In genomic region chr13:40064723-40065122, GRCh38 we compare ENCODE assay signal across 15 cellular contexts.
A peak's percentile ranks its signal among the peaks of the same experiment; 100 is the strongest.
DNase-seq lines count a peak whose midpoint lies in the region; ATAC-seq, FAIRE-seq and TF ChIP-seq lines count a peak whose summit lies in the region.
"Had no signal": no experiment of that assay in that cellular context is flagged by ENCODE, and none has a peak within 500 bp of the region (broad histone marks: within the 10 kb centered on the region; RNA-seq: fewer than 3 reads in every experiment).

No MANE protein-coding gene starts in this region.

- no peak overlapping the region for H3K27ac Mint-ChIP-seq in Caco-2 (ENCODE audit: unreplicated experiment)
- H3K27ac Mint-ChIP-seq: activated naive CD4-positive, alpha-beta T cell treated with anti-CD3 and anti-CD28 coated beads, Interleukin-2, amount 50 U/mL, for 24 hours had no signal

- peak; percentile 28 for ATAC-seq in omental fat pad (ENCODE audit: low FRiP score)
- no peak for ATAC-seq in HG03457 (IDR thresholded peaks at IDR 0.05; ENCODE audit: unreplicated experiment)

- no peak for TF ChIP-seq CTCF in Caco-2 (IDR thresholded peaks at IDR 0.05; ENCODE audit: insufficient read depth in 1 of 2, low read depth in 1 of 2, low read length in 1 of 2, severe bottlenecking in 1 of 2, unreplicated experiment in 1 of 2)
- no peak for TF ChIP-seq CTCF in bronchial epithelial cell (IDR thresholded peaks at IDR 0.05; ENCODE audit: insufficient read depth, low read length, severe bottlenecking)
- no peak for TF ChIP-seq CTCF in omental fat pad (IDR thresholded peaks at IDR 0.05)
- no peak for TF ChIP-seq CTCF in thyroid gland (IDR thresholded peaks at IDR 0.05)

- intact Hi-C loops in Caco-2 (cut with micrococcal nuclease; ENCODE audit: unreplicated experiment), result loop anchor here (5.0 to 10.0 kb wide), 3 partner anchors 122 to 520 kb away; no protein-coding TSS in a partner anchor
- intact Hi-C loops in thyroid gland (cut with DNase I), result loop anchor here (5.0 kb wide), 1 partner anchor 618 kb away; no protein-coding TSS in a partner anchor

- H3K27me3 ChIP-seq in Caco-2 (replicated peaks; ENCODE audit: control insufficient read depth, insufficient read depth, low read length) (no peaks in the 10 kb centered on the region), bronchial epithelial cell (ENCODE audit: control insufficient read depth, insufficient read depth, low read length) (no peaks in the 10 kb centered on the region), thyroid gland (no peaks in the 10 kb centered on the region)

- H3K9me3 Mint-ChIP-seq in Caco-2 (ENCODE audit: unreplicated experiment), result no peaks in the 10 kb centered on the region
- H3K9me3 Mint-ChIP-seq: activated naive CD4-positive, alpha-beta T cell treated with anti-CD3 and anti-CD28 coated beads, Interleukin-2, amount 50 U/mL, for 24 hours; nephron had no signal

- WGBS in thyroid gland, 2 donors, result 82 to 91% methylated on average over 3 of the region's 3 CpGs

- no peaks in the 10 kb centered on the region for H3K27me3 Mint-ChIP-seq in Caco-2 (ENCODE audit: insufficient read depth, unreplicated experiment)
- H3K27me3 Mint-ChIP-seq: activated naive CD4-positive, alpha-beta T cell treated with anti-CD3 and anti-CD28 coated beads, Interleukin-2, amount 50 U/mL, for 24 hours had no signal

- peaks cover 22% of the 10 kb centered on the region for H3K4me1 Mint-ChIP-seq in Caco-2 (ENCODE audit: low read depth, unreplicated experiment)

- H3K9me3 ChIP-seq in Caco-2 (no peaks in the 10 kb centered on the region), thyroid gland (no peaks in the 10 kb centered on the region)

- H3K36me3 ChIP-seq in Caco-2 (ENCODE audit: control insufficient read depth, insufficient read depth, low read length), result no peaks in the 10 kb centered on the region
- no peaks in the 10 kb centered on the region for H3K36me3 ChIP-seq in bronchial epithelial cell (ENCODE audit: control insufficient read depth, insufficient read depth, low read length)
- H3K36me3 ChIP-seq in thyroid gland, result no peaks in the 10 kb centered on the region

- TF ChIP-seq POLR2A in thyroid gland (IDR thresholded peaks at IDR 0.05), result no peak

- CTCF ChIA-PET in Caco-2 (lab: Charles Lee), result interaction anchor here (1.9 kb wide), 1 partner anchor 618 kb away, joined by 5 read pairs; no protein-coding TSS in a partner anchor

- peak overlapping the region; percentile 59 for H3K4me3 Mint-ChIP-seq in Caco-2 (ENCODE audit: unreplicated experiment)
- H3K4me3 Mint-ChIP-seq: activated naive CD4-positive, alpha-beta T cell treated with anti-CD3 and anti-CD28 coated beads, Interleukin-2, amount 50 U/mL, for 24 hours; nephron had no signal

- H3K36me3 Mint-ChIP-seq in Caco-2 (ENCODE audit: insufficient read depth, unreplicated experiment), result no peaks in the 10 kb centered on the region

- FAIRE-seq in bronchial epithelial cell (lab: Jason Lieb, UNC), result no peak
- FAIRE-seq: islet of Langerhans had no signal

- H3K27ac ChIP-seq in thyroid gland, result no peak overlapping the region
- H3K27ac ChIP-seq: KMS-11 had no signal

- H3K4me3 ChIP-seq in Caco-2 (ENCODE audit: low read depth, low read length), result no peak overlapping the region
- H3K4me3 ChIP-seq in bronchial epithelial cell (ENCODE audit: low read depth, low read length), result no peak overlapping the region
- H3K4me3 ChIP-seq in thyroid gland (replicated peaks in 1 of 3), result no peak overlapping the region

- peaks cover 22% of the 10 kb centered on the region for H3K4me1 ChIP-seq in Caco-2
- peaks cover 2 to 6% of the 10 kb centered on the region in 2 donors for H3K4me1 ChIP-seq in thyroid gland

- POLR2A ChIA-PET in Caco-2 (lab: Charles Lee), result no interaction called here

- no TSS peak for BruUV-seq in Caco-2 (replicated peaks; lab: Mats Ljungman, UMichigan)

- DNase-seq in Caco-2 (no peak), M059J (ENCODE audit: low read depth) (peak; percentile 94), bronchial epithelial cell (ENCODE audit: low read depth) (peak; percentile 82), omental fat pad (ENCODE audit: low spot score) (no peak), SHP77 treated with DMSO at 0.1 percent for 48 hours (lab: John Stamatoyannopoulos, UW) (no peak), thyroid gland (no peak), NCI-H187 treated with DMSO at 0.1 percent for 48 hours (lab: John Stamatoyannopoulos, UW) (no peak)
- DNase-seq: activated CD4-positive, alpha-beta T cell treated with anti-CD3 and anti-CD28 coated beads, Interleukin-2, amount 50 U/mL, for 4 hours; NCI-H2227 treated with DMSO at 0.1 percent for 48 hours; stimulated activated naive CD4-positive, alpha-beta T cell treated with Interleukin-2 at 50 U/mL for 16 hours had no signal

Comparison
In these comparisons a context has a peak if more than half of its experiments do, and no peak if none do; other contexts are left out.
1. DNase-seq: peak in M059J (single experiment) and bronchial epithelial cell (single experiment); none in Caco-2 (0 of 2), omental fat pad (single experiment), SHP77 treated with DMSO at 0.1 percent for 48 hours (single experiment), thyroid gland (0 of 2) and NCI-H187 treated with DMSO at 0.1 percent for 48 hours (single experiment).